Comparison of ENCODE assay signal across 1 cellular context in genomic region chr6:470051-470900, GRCh38.
TF ChIP-seq lines count a peak whose summit lies in the region.

No MANE protein-coding gene starts in this region.

TF ChIP-seq in GM12878, 131 proteins besides CTCF, POLR2A, EP300 and RAD21 (continued from another document):
- no peak for TF ChIP-seq ETV6 (conservative IDR thresholded peaks at IDR 0.05 in 1 of 2, IDR thresholded peaks at IDR 0.05 in 1 of 2; ENCODE audit: borderline replicate concordance in 1 of 2, low read depth in 1 of 2)
- no peak for TF ChIP-seq CHD2 (IDR thresholded peaks at IDR 0.05; ENCODE audit: borderline replicate concordance, low read depth, low read length)
- no peak for TF ChIP-seq RB1 (IDR thresholded peaks at IDR 0.05; ENCODE audit: borderline replicate concordance)
- no peak for TF ChIP-seq ESRRA (IDR thresholded peaks at IDR 0.05; ENCODE audit: low read length)
- no peak for TF ChIP-seq ATF7 (IDR thresholded peaks at IDR 0.05; ENCODE audit: low read depth)
- no peak for TF ChIP-seq BHLHE40 (IDR thresholded peaks at IDR 0.05; ENCODE audit: borderline replicate concordance in 1 of 2, low read depth in 2 of 2, low read length in 1 of 2)
- TF ChIP-seq ATF2 (IDR thresholded peaks at IDR 0.05; ENCODE audit: low read length) = no peak
- no peak for TF ChIP-seq SMARCA5 (IDR thresholded peaks at IDR 0.05)
- no peak for TF ChIP-seq KLF5 (IDR thresholded peaks at IDR 0.05; ENCODE audit: partially characterized antibody)
- no peak for TF ChIP-seq SMAD1 (IDR thresholded peaks at IDR 0.05; ENCODE audit: low read depth, partially characterized antibody)
